29 cellular contexts compared by ENCODE assay signal in genomic region chr5:89133975-89134374, GRCh38.
"Had no signal": no experiment of that assay in that cellular context is flagged by ENCODE, and none has a peak within 500 bp of the region (broad histone marks: within the 10 kb centered on the region; RNA-seq: fewer than 3 reads in every experiment).

No MANE protein-coding gene starts in this region.

- FAIRE-seq: urothelium cell line had no signal

- DNase-seq: stimulated activated CD4-positive, alpha-beta T cell treated with anti-CD3 and anti-CD28 coated beads, Interleukin-2, amount 100 ng/mL, for 48 hours; stimulated activated CD4-positive, alpha-beta T cell treated with anti-CD3 and anti-CD28 coated beads, Interleukin-4, amount 100 ng/mL, for 1 hour; stimulated activated CD4-positive, alpha-beta T cell treated with anti-CD3 and anti-CD28 coated beads, Interleukin-4, amount 100 ng/mL, for 24 hours; stimulated activated CD4-positive, alpha-beta T cell treated with anti-CD3 and anti-CD28 coated beads, Interleukin-4, amount 100 ng/mL, for 4 hours; stimulated activated CD8-positive, alpha-beta memory T cell treated with anti-CD3 and anti-CD28 coated beads, Interleukin-4, amount 100 ng/mL, for 48 hours; stimulated activated naive B cell treated with anti-CD40 and anti-IgM and Interleukin-4, amounts not matched to agents 10 μg/mL and 1 μg/mL and 100 μg/mL, for 72 hours; stimulated activated naive CD4-positive, alpha-beta T cell; stimulated activated naive CD4-positive, alpha-beta T cell treated with Interleukin-2 at 50 U/mL for 16 hours; stimulated activated naive CD8-positive, alpha-beta T cell treated with anti-CD3 and anti-CD28 coated beads, Interleukin-15, amount 100 ng/mL, for 72 hours; stimulated activated naive CD8-positive, alpha-beta T cell treated with anti-CD3 and anti-CD28 coated beads, Interleukin-15, Interleukin-2, amounts not matched to agents 100 U/mL and 50 U/mL, for 24 hours; stomach; substantia nigra; testis; thyroid gland; tibial artery; transverse colon; trophoblast cell; upper lobe of left lung; upper lobe of right lung; uterus had no signal

- H3K9me3 ChIP-seq: stomach, suprapubic skin, testis, thoracic aorta, thyroid gland, tibial artery, tibial nerve, transverse colon, upper lobe of left lung, upper lobe of right lung, uterus, vagina had no signal

- H3K9me3 Mint-ChIP-seq: stimulated activated memory B cell treated with anti-CD40 and anti-IgM and Interleukin-4, amounts not matched to agents 10 μg/mL and 1 μg/mL and 100 μg/mL, for 72 hours; stimulated activated naive CD8-positive, alpha-beta T cell treated with anti-CD3 and anti-CD28 coated beads, Interleukin-15, amount 100 ng/mL, for 72 hours had no signal

- H3K27me3 ChIP-seq: stomach, suprapubic skin, testis, thyroid gland, tibial artery, tibial nerve, transverse colon, upper lobe of left lung, upper lobe of right lung, uterus, vagina had no signal

- H3K27ac ChIP-seq: stomach, suprapubic skin, testis, thoracic aorta, thyroid gland, tibial artery, tibial nerve, transverse colon, upper lobe of left lung, upper lobe of right lung, uterus, vagina had no signal

- H3K36me3 Mint-ChIP-seq: stimulated activated effector memory CD8-positive, alpha-beta T cell treated with anti-CD3 and anti-CD28 coated beads, Interleukin-12 subunit alpha, Interleukin-12 subunit beta, amount 100 ng/mL, for 72 hours; stimulated activated memory B cell treated with anti-CD40 and anti-IgM and Interleukin-4, amounts not matched to agents 10 μg/mL and 1 μg/mL and 100 μg/mL, for 72 hours; type B pancreatic cell had no signal

- H3K27ac Mint-ChIP-seq: stimulated activated effector memory CD8-positive, alpha-beta T cell treated with anti-CD3 and anti-CD28 coated beads, Interleukin-12 subunit alpha, Interleukin-12 subunit beta, amount 100 ng/mL, for 72 hours; stimulated activated memory B cell treated with anti-CD40 and anti-IgM and Interleukin-4, amounts not matched to agents 10 μg/mL and 1 μg/mL and 100 μg/mL, for 72 hours; stimulated activated naive B cell treated with anti-CD40 and anti-IgM and Interleukin-4, amounts not matched to agents 10 μg/mL and 1 μg/mL and 100 μg/mL, for 72 hours; stimulated activated naive CD8-positive, alpha-beta T cell treated with anti-CD3 and anti-CD28 coated beads, Interleukin-15, amount 100 ng/mL, for 72 hours; stimulated activated naive CD8-positive, alpha-beta T cell treated with anti-CD3 and anti-CD28 coated beads, Interleukin-15, Interleukin-2, amounts not matched to agents 100 ng/mL and 50 ng/mL, for 24 hours; type B pancreatic cell had no signal

- H3K4me1 Mint-ChIP-seq: stimulated activated effector memory CD8-positive, alpha-beta T cell treated with anti-CD3 and anti-CD28 coated beads, Interleukin-12 subunit alpha, Interleukin-12 subunit beta, amount 100 ng/mL, for 72 hours; stimulated activated memory B cell treated with anti-CD40 and anti-IgM and Interleukin-4, amounts not matched to agents 10 μg/mL and 1 μg/mL and 100 μg/mL, for 72 hours; stimulated activated naive CD8-positive, alpha-beta T cell treated with anti-CD3 and anti-CD28 coated beads, Interleukin-15, amount 100 ng/mL, for 72 hours had no signal

- ATAC-seq: stimulated activated effector memory CD8-positive, alpha-beta T cell treated with anti-CD3 and anti-CD28 coated beads, Interleukin-12 subunit alpha, Interleukin-12 subunit beta, amount 100 ng/mL, for 72 hours; stimulated activated memory B cell treated with anti-CD40 and anti-IgM and Interleukin-4, amounts not matched to agents 10 μg/mL and 1 μg/mL and 100 μg/mL, for 72 hours; stimulated activated naive B cell treated with anti-CD40 and anti-IgM and Interleukin-4, amounts not matched to agents 10 μg/mL and 1 μg/mL and 100 μg/mL, for 72 hours; stimulated activated naive CD8-positive, alpha-beta T cell treated with anti-CD3 and anti-CD28 coated beads, Interleukin-15, amount 100 ng/mL, for 72 hours; stimulated activated naive CD8-positive, alpha-beta T cell treated with anti-CD3 and anti-CD28 coated beads, Interleukin-15, Interleukin-2, amounts not matched to agents 100 U/mL and 50 U/mL, for 24 hours; upper lobe of right lung had no signal

- H3K27me3 Mint-ChIP-seq: stimulated activated memory B cell treated with anti-CD40 and anti-IgM and Interleukin-4, amounts not matched to agents 10 μg/mL and 1 μg/mL and 100 μg/mL, for 72 hours; stimulated activated naive B cell treated with anti-CD40 and anti-IgM and Interleukin-4, amounts not matched to agents 10 μg/mL and 1 μg/mL and 100 μg/mL, for 72 hours; stimulated activated naive CD8-positive, alpha-beta T cell treated with anti-CD3 and anti-CD28 coated beads, Interleukin-15, amount 100 ng/mL, for 72 hours; stimulated activated naive CD8-positive, alpha-beta T cell treated with anti-CD3 and anti-CD28 coated beads, Interleukin-15, Interleukin-2, amounts not matched to agents 100 ng/mL and 50 ng/mL, for 24 hours; type B pancreatic cell had no signal

- H3K4me3 ChIP-seq: stomach, suprapubic skin, testis, thoracic aorta, thyroid gland, tibial artery, tibial nerve, transverse colon, upper lobe of left lung, upper lobe of right lung, uterus, vagina had no signal

- H3K4me1 ChIP-seq: stomach, suprapubic skin, testis, thyroid gland, tibial artery, tibial nerve, upper lobe of left lung, upper lobe of right lung, uterus, vagina had no signal

- H3K36me3 ChIP-seq: stomach, suprapubic skin, thoracic aorta, thyroid gland, tibial artery, tibial nerve, transverse colon, upper lobe of left lung, upper lobe of right lung, uterus, vagina had no signal

- H3K4me3 Mint-ChIP-seq: stimulated activated effector memory CD8-positive, alpha-beta T cell treated with anti-CD3 and anti-CD28 coated beads, Interleukin-12 subunit alpha, Interleukin-12 subunit beta, amount 100 ng/mL, for 72 hours; stimulated activated memory B cell treated with anti-CD40 and anti-IgM and Interleukin-4, amounts not matched to agents 10 μg/mL and 1 μg/mL and 100 μg/mL, for 72 hours; stimulated activated naive B cell treated with anti-CD40 and anti-IgM and Interleukin-4, amounts not matched to agents 10 μg/mL and 1 μg/mL and 100 μg/mL, for 72 hours; stimulated activated naive CD8-positive, alpha-beta T cell treated with anti-CD3 and anti-CD28 coated beads, Interleukin-15, amount 100 ng/mL, for 72 hours; stimulated activated naive CD8-positive, alpha-beta T cell treated with anti-CD3 and anti-CD28 coated beads, Interleukin-15, Interleukin-2, amounts not matched to agents 100 ng/mL and 50 ng/mL, for 24 hours; type B pancreatic cell had no signal
